Comparison of ENCODE assay signal across 24 cellular contexts in the genomic region with DNA sequence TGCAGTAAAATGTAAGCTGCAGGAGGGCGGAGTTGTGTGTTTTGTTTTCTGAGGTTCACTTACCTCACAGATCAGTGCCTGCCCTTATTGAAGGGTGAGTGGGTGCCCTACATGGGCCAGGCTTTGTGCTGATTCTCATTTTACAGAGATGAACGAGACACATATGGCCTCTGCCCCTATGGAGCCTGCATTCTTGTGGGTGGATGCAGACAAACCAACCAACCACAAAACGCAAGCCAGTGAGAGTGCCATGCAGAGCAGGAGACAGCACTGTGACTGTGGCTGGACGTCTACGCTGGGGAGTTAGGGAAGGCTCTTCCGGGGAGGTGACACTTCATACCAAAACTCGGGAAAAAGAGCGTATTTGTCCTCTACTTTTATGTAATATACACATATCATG. TPM values are rescaled to one million over a fixed set of nuclear protein-coding genes. Genes with fewer than 3 reads are reported as not detected.
DNase-seq lines count a peak whose midpoint lies in the region; ATAC-seq, FAIRE-seq and TF ChIP-seq lines count a peak whose summit lies in the region.
"Had no signal": no experiment of that assay in that cellular context is flagged by ENCODE, and none has a peak within 500 bp of the region (broad histone marks: within the 10 kb centered on the region; RNA-seq: fewer than 3 reads in every experiment).

No MANE protein-coding gene starts in this region.

- H3K27ac ChIP-seq in HEK293 (ENCODE audit: extremely low read depth, low read depth, low read length) (no peak overlapping the region), small intestine (ENCODE audit: low read depth in 1 of 2, low read length in 1 of 2) (no peak overlapping the region)
- H3K27ac ChIP-seq: BLaER1 treated with 17β-estradiol and CSF1 and Interleukin-3, amounts not matched to agents 10 nM and 100 nM; lower lobe of right lung had no signal

- intact Hi-C loops in sciatic nerve (cut with DNase I): no loop called here

- FAIRE-seq in small intestine (lab: Jason Lieb, UNC): no peak
- FAIRE-seq: G401.6, kidney had no signal

- no peaks in the 10 kb centered on the region for H3K9me3 ChIP-seq in HEK293 (ENCODE audit: control insufficient read depth, insufficient read depth, low read depth, low read length)
- H3K9me3 ChIP-seq in small intestine (ENCODE audit: control insufficient read depth, low read depth): no peaks in the 10 kb centered on the region
- H3K9me3 ChIP-seq: BLaER1 treated with 17β-estradiol and CSF1 and Interleukin-3, amounts not matched to agents 10 nM and 100 nM; lower lobe of right lung; mucosa of descending colon; SK-N-SH had no signal

- peaks cover 0 to 21% of the 10 kb centered on the region in 2 experiments; a peak in 1 of 3 replicates for H3K36me3 ChIP-seq in HEK293 (ENCODE audit: control insufficient read depth in 2 of 2, insufficient read depth in 1 of 2, low read length in 2 of 2)
- no peaks in the 10 kb centered on the region for H3K36me3 ChIP-seq in small intestine (ENCODE audit: control insufficient read depth in 2 of 2, insufficient read depth in 2 of 2, low read length in 2 of 2)
- H3K36me3 ChIP-seq: lower lobe of right lung had no signal

- CTCF ChIA-PET in HEK293 (lab: Yijun Ruan, JAX): no interaction called here

- TF ChIP-seq CTCF in HEK293 (tag by site-specific recombination; IDR thresholded peaks at IDR 0.05): no peak

- WGBS in small intestine, 3 donors: 86 to 90% (median 86%) methylated on average over 8 of the region's 8 CpGs

- no peaks in the 10 kb centered on the region for H3K27me3 ChIP-seq in small intestine (ENCODE audit: control insufficient read depth in 2 of 2, insufficient read depth in 2 of 2, low read length in 2 of 2)
- H3K27me3 ChIP-seq: BLaER1 treated with 17β-estradiol and CSF1 and Interleukin-3, amounts not matched to agents 10 nM and 100 nM had no signal

- ATAC-seq in sciatic nerve (peak; percentile 10), GM21528 (IDR thresholded peaks at IDR 0.05; ENCODE audit: low FRiP score, unreplicated experiment) (no peak)
- ATAC-seq: lower lobe of right lung, mucosa of descending colon had no signal

- DNase-seq in SW480 (ENCODE audit: low spot score) (peak; percentile 73), kidney tubule cell (ENCODE audit: low spot score) (peak; percentile 30), sciatic nerve (ENCODE audit: low spot score) (no peak), iPS-NIHi11 (ENCODE audit: low spot score) (no peak), small intestine (no peak)
- DNase-seq: activated CD4-positive, alpha-beta T cell treated with anti-CD3 and anti-CD28 coated beads, Interleukin-2, amount 10 ng/mL, durations not matched to agents 24 days and 14 days; activated gamma-delta T cell treated with Interleukin-2 at 50 U/mL for 16 hours; activated T-cell treated with anti-CD3 and anti-CD28 coated beads, Interleukin-2, amount 50 U/mL, for 24 hours; glutamatergic neuron; kidney; lower lobe of right lung; mucosa of descending colon; NCI-H2081 treated with DMSO at 0.1 percent for 48 hours; NCI-H345; SK-N-SH; stimulated activated CD4-positive, alpha-beta T cell treated with anti-CD3 and anti-CD28 coated beads, Interleukin-2, amount 100 ng/mL, for 24 hours; trophoblast cell had no signal

- H3K4me3 ChIP-seq in HEK293 (ENCODE audit: low read depth, low read length): no peak overlapping the region
- H3K4me3 ChIP-seq in small intestine (ENCODE audit: low read depth in 1 of 2, low read length in 2 of 2): no peak overlapping the region
- H3K4me3 ChIP-seq: BLaER1 treated with 17β-estradiol and CSF1 and Interleukin-3, amounts not matched to agents 10 nM and 100 nM; lower lobe of right lung; mucosa of descending colon had no signal

- POLR2A ChIA-PET in HEK293 (lab: Yijun Ruan, JAX): no interaction called here

- H3K4me1 ChIP-seq in HEK293 (ENCODE audit: control insufficient read depth, insufficient read depth, low read length): no peaks in the 10 kb centered on the region
- no peaks in the 10 kb centered on the region for H3K4me1 ChIP-seq in small intestine (ENCODE audit: control insufficient read depth in 2 of 2, insufficient read depth in 1 of 2, low read depth in 1 of 2, low read length in 1 of 2)
- H3K4me1 ChIP-seq: lower lobe of right lung had no signal

TF ChIP-seq in HEK293, 187 proteins besides CTCF, POLR2A, EP300 and RAD21:
- TF ChIP-seq ZNF146 (tag by site-specific recombination; IDR thresholded peaks at IDR 0.05) (no peak), ZNF473 (tag by site-specific recombination; IDR thresholded peaks at IDR 0.05) (no peak), MZF1 (tag by site-specific recombination; IDR thresholded peaks at IDR 0.05; ENCODE audit: borderline replicate concordance) (0 out of 2 replicates have a peak, but pooled peaks have one; percentile 3), ZNF266 (tag by site-specific recombination; IDR thresholded peaks at IDR 0.05; ENCODE audit: low read depth) (no peak), TRIM28 (IDR thresholded peaks at IDR 0.05; ENCODE audit: borderline replicate concordance, low read length) (no peak), ZNF777 (tag by site-specific recombination; IDR thresholded peaks at IDR 0.05; ENCODE audit: borderline replicate concordance) (no peak), ZNF354C (tag by site-specific recombination; IDR thresholded peaks at IDR 0.05; ENCODE audit: borderline replicate concordance, low read depth) (no peak), TCF7L2 (IDR thresholded peaks at IDR 0.05; ENCODE audit: borderline replicate concordance, low read depth, low read length) (no peak), ZFHX2 (tag by site-specific recombination; conservative IDR thresholded peaks at IDR 0.05) (peak; percentile 20; the same call in 1 of the 2 replicates)
- TF ChIP-seq, protein P1, sequence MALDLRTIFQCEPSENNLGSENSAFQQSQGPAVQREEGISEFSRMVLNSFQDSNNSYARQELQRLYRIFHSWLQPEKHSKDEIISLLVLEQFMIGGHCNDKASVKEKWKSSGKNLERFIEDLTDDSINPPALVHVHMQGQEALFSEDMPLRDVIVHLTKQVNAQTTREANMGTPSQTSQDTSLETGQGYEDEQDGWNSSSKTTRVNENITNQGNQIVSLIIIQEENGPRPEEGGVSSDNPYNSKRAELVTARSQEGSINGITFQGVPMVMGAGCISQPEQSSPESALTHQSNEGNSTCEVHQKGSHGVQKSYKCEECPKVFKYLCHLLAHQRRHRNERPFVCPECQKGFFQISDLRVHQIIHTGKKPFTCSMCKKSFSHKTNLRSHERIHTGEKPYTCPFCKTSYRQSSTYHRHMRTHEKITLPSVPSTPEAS (tag by site-specific recombination; IDR thresholded peaks at IDR 0.05): no peak

RNA-seq across cellular contexts. Expression of a gene that starts 9.8 kb away (rescaled TPM):
- 1.5 TPM for total RNA-seq in sciatic nerve
- polyA plus RNA-seq in small intestine: 1 to 10 TPM; 1.1 to 5.5 (median 3.4) TPM
- polyA plus RNA-seq: neural cell had no signal

RNA-seq across cellular contexts. Expression of a gene that starts 57.2 kb away (rescaled TPM):
- total RNA-seq in sciatic nerve: not detected
- 10 to 100 TPM in 1 of 3 donors, not detected in 2; 11.9 TPM for polyA plus RNA-seq in small intestine
- total RNA-seq: H4; lower lobe of right lung; T-helper 2 cell treated with Interferon-gamma antibody and Interleukin-4, amounts not matched to agents 100 ng/mL and 5 ng/mL, for 36 hours had no signal

Comparison
In these comparisons a context has a peak if more than half of its experiments do, and no peak if none do; other contexts are left out.
1. DNase-seq: peak in SW480 (single experiment) and kidney tubule cell (single experiment); none in sciatic nerve (single experiment), iPS-NIHi11 (single experiment) and small intestine (single experiment).